In genomic region chr3:186653079-186653710, GRCh38 we compare ENCODE assay signal across 10 cellular contexts. TPM values are rescaled to one million over a fixed set of nuclear protein-coding genes. Genes with fewer than 3 reads are reported as not detected.
DNase-seq lines count a peak whose midpoint lies in the region; ATAC-seq and TF ChIP-seq lines count a peak whose summit lies in the region.
"Had no signal": no experiment of that assay in that cellular context is flagged by ENCODE, and none has a peak within 500 bp of the region (broad histone marks: within the 10 kb centered on the region; RNA-seq: fewer than 3 reads in every experiment).

No MANE protein-coding gene starts in this region.

- H3K36me3 Mint-ChIP-seq in naive B cell: no peaks in the 10 kb centered on the region
- no peaks in the 10 kb centered on the region for H3K36me3 Mint-ChIP-seq in activated CD4-positive, alpha-beta T cell treated with anti-CD3 and anti-CD28 coated beads for 36 hours (ENCODE audit: low read depth)
- H3K36me3 Mint-ChIP-seq: activated naive CD8-positive, alpha-beta T cell treated with anti-CD3 and anti-CD28 coated beads for 36 hours had no signal

- DNase-seq in naive B cell (peak; percentile 77), RWPE1 (ENCODE audit: low spot score) (no peak), cortex of kidney (lab: John Stamatoyannopoulos, UW) (no peak)
- DNase-seq in activated CD4-positive, alpha-beta T cell treated with anti-CD3 and anti-CD28 coated beads for 36 hours: no peak
- DNase-seq: activated naive CD8-positive, alpha-beta T cell treated with anti-CD3 and anti-CD28 coated beads for 36 hours; NK-92 treated with Interleukin-12 subunit alpha and Interleukin-12 subunit beta, amount 100 ng/mL, for 24 hours had no signal

- peaks cover 0 to 5% (median 3%) of the 10 kb centered on the region in 3 donors for H3K27me3 Mint-ChIP-seq in naive B cell
- peaks cover 2% of the 10 kb centered on the region for H3K27me3 Mint-ChIP-seq in activated CD4-positive, alpha-beta T cell treated with anti-CD3 and anti-CD28 coated beads for 36 hours
- H3K27me3 Mint-ChIP-seq: activated naive CD8-positive, alpha-beta T cell treated with anti-CD3 and anti-CD28 coated beads for 36 hours had no signal

- H3K27ac Mint-ChIP-seq in naive B cell: peak overlapping the region; percentile 81 to 97 (median 90)
- no peak overlapping the region for H3K27ac Mint-ChIP-seq in activated CD4-positive, alpha-beta T cell treated with anti-CD3 and anti-CD28 coated beads for 36 hours
- H3K27ac Mint-ChIP-seq: activated naive CD8-positive, alpha-beta T cell treated with anti-CD3 and anti-CD28 coated beads for 36 hours had no signal

- ATAC-seq in GM19035 (IDR thresholded peaks at IDR 0.05; ENCODE audit: unreplicated experiment): peak; percentile 88
- peak; percentile 80 for ATAC-seq in HG02610 (IDR thresholded peaks at IDR 0.05; ENCODE audit: unreplicated experiment)
- peak; percentile 77 for ATAC-seq in HG03469 (IDR thresholded peaks at IDR 0.05; ENCODE audit: unreplicated experiment)
- peak; percentile 94 for ATAC-seq in naive B cell (ENCODE audit: low read depth in 2 of 2)
- ATAC-seq in activated CD4-positive, alpha-beta T cell treated with anti-CD3 and anti-CD28 coated beads for 36 hours: no peak

- TF ChIP-seq CTCF in RWPE1 (conservative IDR thresholded peaks at IDR 0.05; ENCODE audit: low read depth): no peak

- H3K27ac ChIP-seq in RWPE1: no peak overlapping the region

- intact Hi-C loops in activated CD4-positive, alpha-beta T cell treated with anti-CD3 and anti-CD28 coated beads for 36 hours (cut with DNase I, micrococcal nuclease): no loop called here

- POLR2A ChIA-PET in RWPE1 (lab: Yijun Ruan, JAX; ENCODE audit: low non-redundant PET): no interaction called here
- POLR2A ChIA-PET in activated CD4-positive, alpha-beta T cell treated with anti-CD3 and anti-CD28 coated beads for 36 hours (lab: Charles Lee): no interaction called here

- peaks cover 14 to 32% (median 18%) of the 10 kb centered on the region in 3 donors for H3K4me1 Mint-ChIP-seq in naive B cell
- H3K4me1 Mint-ChIP-seq in activated CD4-positive, alpha-beta T cell treated with anti-CD3 and anti-CD28 coated beads for 36 hours: no peaks in the 10 kb centered on the region
- H3K4me1 Mint-ChIP-seq: activated naive CD8-positive, alpha-beta T cell treated with anti-CD3 and anti-CD28 coated beads for 36 hours had no signal

- peaks cover 0 to 2% (median 0%) of the 10 kb centered on the region in 7 donors for H3K9me3 Mint-ChIP-seq in naive B cell
- no peaks in the 10 kb centered on the region for H3K9me3 Mint-ChIP-seq in activated CD4-positive, alpha-beta T cell treated with anti-CD3 and anti-CD28 coated beads for 36 hours (ENCODE audit: low read depth)
- H3K9me3 Mint-ChIP-seq: activated naive CD8-positive, alpha-beta T cell treated with anti-CD3 and anti-CD28 coated beads for 36 hours had no signal

- H3K4me3 Mint-ChIP-seq in naive B cell: peak overlapping the region in 7 of 8 donors; percentile 16 to 77 (median 57)
- no peak overlapping the region for H3K4me3 Mint-ChIP-seq in activated CD4-positive, alpha-beta T cell treated with anti-CD3 and anti-CD28 coated beads for 36 hours
- H3K4me3 Mint-ChIP-seq: activated naive CD8-positive, alpha-beta T cell treated with anti-CD3 and anti-CD28 coated beads for 36 hours had no signal

- CTCF ChIA-PET in RWPE1 (lab: Yijun Ruan, JAX): interaction anchor here (0.6 kb wide), 1 partner anchor 36 kb away, joined by 4 read pairs; no protein-coding TSS in a partner anchor
- CTCF ChIA-PET in activated CD4-positive, alpha-beta T cell treated with anti-CD3 and anti-CD28 coated beads for 36 hours (lab: Charles Lee): no interaction called here

RNA-seq across cellular contexts. Expression of gene HRG, which starts 12.6 kb away (rescaled TPM):
- not detected for polyA plus RNA-seq in naive B cell (ENCODE audit: low read depth in 6 of 6)
- total RNA-seq in activated CD4-positive, alpha-beta T cell treated with anti-CD3 and anti-CD28 coated beads for 36 hours: under 1 TPM in 1 of 2 experiments, not detected in 1; 0.11 TPM
- total RNA-seq: activated naive CD8-positive, alpha-beta T cell treated with anti-CD3 and anti-CD28 coated beads for 36 hours; pulmonary artery endothelial cell had no signal

RNA-seq across cellular contexts. Expression of gene FETUB, which starts 13.0 kb away (rescaled TPM):
- polyA plus RNA-seq in naive B cell (ENCODE audit: low read depth in 6 of 6): not detected
- not detected for total RNA-seq in activated CD4-positive, alpha-beta T cell treated with anti-CD3 and anti-CD28 coated beads for 36 hours
- total RNA-seq: activated naive CD8-positive, alpha-beta T cell treated with anti-CD3 and anti-CD28 coated beads for 36 hours; pulmonary artery endothelial cell had no signal

RNA-seq across cellular contexts. Expression of gene AHSG, which starts 40.3 kb away (rescaled TPM):
- not detected for polyA plus RNA-seq in naive B cell (ENCODE audit: low read depth in 6 of 6)
- total RNA-seq in activated CD4-positive, alpha-beta T cell treated with anti-CD3 and anti-CD28 coated beads for 36 hours: not detected
- total RNA-seq: activated naive CD8-positive, alpha-beta T cell treated with anti-CD3 and anti-CD28 coated beads for 36 hours; pulmonary artery endothelial cell had no signal
